In genomic region chr11:17730608-17731462, GRCh38 we compare ENCODE assay signal across 8 cellular contexts. TPM values are rescaled to one million over a fixed set of nuclear protein-coding genes. Genes with fewer than 3 reads are reported as not detected.
DNase-seq lines count a peak whose midpoint lies in the region; ATAC-seq and TF ChIP-seq lines count a peak whose summit lies in the region.

No MANE protein-coding gene starts in this region.

- H3K27ac Mint-ChIP-seq in CD14-positive monocyte, result no peak overlapping the region

- no peaks in the 10 kb centered on the region for H3K36me3 Mint-ChIP-seq in CD14-positive monocyte

- H3K4me1 ChIP-seq in colonic mucosa (no peaks in the 10 kb centered on the region), right lobe of liver (peaks cover 0 to 15% (median 3%) of the 10 kb centered on the region in 4 donors)

- no peak overlapping the region for H3K27ac ChIP-seq in colonic mucosa
- no peak overlapping the region for H3K27ac ChIP-seq in right lobe of liver

- no peaks in the 10 kb centered on the region for H3K4me1 Mint-ChIP-seq in CD14-positive monocyte

- H3K36me3 ChIP-seq in colonic mucosa, result no peaks in the 10 kb centered on the region
- H3K36me3 ChIP-seq in right lobe of liver, result no peaks in the 10 kb centered on the region

- H3K9me3 ChIP-seq in colonic mucosa, result no peaks in the 10 kb centered on the region
- H3K9me3 ChIP-seq in right lobe of liver, result no peaks in the 10 kb centered on the region

- TF ChIP-seq CTCF in CD14-positive monocyte (IDR thresholded peaks at IDR 0.05) (peak; percentile 70), colonic mucosa (IDR thresholded peaks at IDR 0.05) (peak; percentile 82), right lobe of liver (IDR thresholded peaks at IDR 0.05) (peak; percentile 77 to 94 (median 89))

- DNase-seq in CD14-positive monocyte (ENCODE audit: low spot score), result no peak
- peak; percentile 75 for DNase-seq in NCI-H510A treated with DMSO at 0.1 percent for 48 hours (lab: John Stamatoyannopoulos, UW)
- peak; percentile 36 to 61 for DNase-seq in activated CD4-positive, alpha-beta T cell treated with anti-CD3 and anti-CD28 coated beads for 24 hours (ENCODE audit: low read depth in 2 of 2)
- DNase-seq in colonic mucosa, result peak; percentile 74
- DNase-seq in right lobe of liver, result peak; percentile 89 to 97 (median 94)
- DNase-seq in stimulated activated CD8-positive, alpha-beta memory T cell treated with anti-CD3 and anti-CD28 coated beads, Interleukin-12 subunit alpha, Interleukin-12 subunit beta, amount 100 ng/mL, for 24 hours (ENCODE audit: extremely low read depth), result peak; percentile 19

- H3K4me3 ChIP-seq in colonic mucosa (no peak overlapping the region), right lobe of liver (no peak overlapping the region)

- TF ChIP-seq POLR2A in right lobe of liver (IDR thresholded peaks at IDR 0.05), result no peak

- peaks cover 0 to 5% (median 0%) of the 10 kb centered on the region in 7 donors for H3K9me3 Mint-ChIP-seq in CD14-positive monocyte

- intact Hi-C loops in CD14-positive monocyte (cut with micrococcal nuclease), result loop anchor here (2.0 to 5.0 kb wide), 2 partner anchors 246 to 248 kb away; no protein-coding TSS in a partner anchor
- intact Hi-C loops in colonic mucosa (cut with DNase I), result loop anchor here (2.0 to 10.0 kb wide), 2 partner anchors 136 to 248 kb away; no protein-coding TSS in a partner anchor
- intact Hi-C loops in right lobe of liver (cut with DNase I), result no loop called here

- H3K9ac ChIP-seq in colonic mucosa (ENCODE audit: low read depth in 2 of 2, low read length in 2 of 2), result no peak overlapping the region

- no peak overlapping the region for H3K4me3 Mint-ChIP-seq in CD14-positive monocyte

- WGBS in right lobe of liver (ENCODE audit: insufficient coverage, low coverage, low lambda C conversion rate, missing lambda C conversion rate), result 17% methylated on average over 4 of the region's 9 CpGs

- H3K27me3 ChIP-seq in colonic mucosa (peaks cover 9% of the 10 kb centered on the region), right lobe of liver (no peaks in the 10 kb centered on the region)

- ATAC-seq in GM19372 (IDR thresholded peaks at IDR 0.05; ENCODE audit: low read depth, unreplicated experiment) (peak; percentile 66), HG03460 (IDR thresholded peaks at IDR 0.05; ENCODE audit: unreplicated experiment) (peak; percentile 83), right lobe of liver (peak; percentile 96 to 98 (median 96))

- peaks cover 32 to 47% (median 44%) of the 10 kb centered on the region in 3 donors for H3K27me3 Mint-ChIP-seq in CD14-positive monocyte (ENCODE audit: low read depth in 3 of 3)

RNA-seq across cellular contexts. Expression of gene KCNC1, which starts 3.7 kb away (rescaled TPM):
- not detected for polyA plus RNA-seq in CD14-positive monocyte
- under 1 TPM; 0.19 to 0.37 TPM for total RNA-seq in colonic mucosa
- not detected for total RNA-seq in right lobe of liver

RNA-seq across cellular contexts. Expression of gene MYOD1, which starts 11.5 kb away (rescaled TPM):
- not detected for polyA plus RNA-seq in CD14-positive monocyte
- total RNA-seq in colonic mucosa (not detected), right lobe of liver (not detected)

Comparison
In these comparisons a context has a peak if more than half of its experiments do, and no peak if none do; other contexts are left out.
1. intact Hi-C loops: an anchor here in CD14-positive monocyte (2.0 to 5.0 kb wide) and colonic mucosa (2.0 to 10.0 kb wide); none called in right lobe of liver.